8 cellular contexts compared by ENCODE assay signal in genomic region chr1:177355575-177355974, GRCh38.
DNase-seq lines count a peak whose midpoint lies in the region; ATAC-seq and TF ChIP-seq lines count a peak whose summit lies in the region.

No MANE protein-coding gene starts in this region.

- DNase-seq in NCI-H2227 (lab: John Stamatoyannopoulos, UW; ENCODE audit: unreplicated experiment) (peak; percentile 8), NCI-H2227 treated with DMSO at 0.1 percent for 48 hours (lab: John Stamatoyannopoulos, UW) (no peak), NCI-H460 (ENCODE audit: extremely low read depth, low read depth) (peak; percentile 21), globus pallidus (ENCODE audit: low spot score) (peak; percentile 75), testis (peak; percentile 34), ureter (ENCODE audit: low spot score) (no peak)
- no peak for DNase-seq in activated CD8-positive, alpha-beta memory T cell treated with anti-CD3 and anti-CD28 coated beads for 24 hours

- no peak overlapping the region for H3K27ac ChIP-seq in testis

- intact Hi-C loops in testis (cut with DNase I; ENCODE audit: low total_unique reads), result no loop called here

- no peak for ATAC-seq in GM18861 (IDR thresholded peaks at IDR 0.05; ENCODE audit: unreplicated experiment)

- TF ChIP-seq POLR2A in testis (IDR thresholded peaks at IDR 0.05), result no peak

- no peak overlapping the region for H3K4me3 ChIP-seq in testis

- WGBS in testis, 2 donors, result 30 to 48% methylated on average over 2 of the region's 2 CpGs

- H3K9me3 ChIP-seq in testis, result no peaks in the 10 kb centered on the region

- no peaks in the 10 kb centered on the region for H3K4me1 ChIP-seq in testis

- no peaks in the 10 kb centered on the region for H3K36me3 ChIP-seq in testis (ENCODE audit: low read depth, missing control alignments)

- no peak for TF ChIP-seq CTCF in testis (IDR thresholded peaks at IDR 0.05)

- H3K27me3 ChIP-seq in testis, result no peaks in the 10 kb centered on the region

Comparison
In these comparisons a context has a peak if more than half of its experiments do, and no peak if none do; other contexts are left out.
1. DNase-seq: peak in NCI-H2227 (single experiment), NCI-H460 (single experiment), globus pallidus (single experiment) and testis (single experiment); none in NCI-H2227 treated with DMSO at 0.1 percent for 48 hours (single experiment), ureter (single experiment) and activated CD8-positive, alpha-beta memory T cell treated with anti-CD3 and anti-CD28 coated beads for 24 hours (single experiment).